Comparison of ENCODE assay signal across 30 cellular contexts in the genomic region with DNA sequence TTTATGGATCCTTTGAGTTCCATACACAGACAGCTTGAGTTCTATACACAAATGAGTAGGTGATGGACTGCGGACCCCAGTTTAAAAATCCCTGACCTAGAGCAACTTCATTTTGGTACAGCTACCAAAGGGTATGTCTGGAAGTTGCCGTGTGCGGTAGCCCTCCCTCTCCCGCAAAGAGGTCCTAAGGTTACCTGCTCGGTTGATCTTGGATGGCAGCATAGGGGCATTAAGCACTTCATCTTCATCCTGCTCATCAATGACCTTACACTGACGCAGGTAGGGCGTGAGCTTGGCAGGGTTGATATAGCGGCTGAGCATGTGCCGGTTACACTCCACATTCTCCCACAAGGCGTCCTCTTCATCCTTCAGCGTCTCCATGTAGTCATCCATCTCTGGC.
A peak's percentile ranks its signal among the peaks of the same experiment; 100 is the strongest.
DNase-seq lines count a peak whose midpoint lies in the region; ATAC-seq and TF ChIP-seq lines count a peak whose summit lies in the region.
"Had no signal": no experiment of that assay in that cellular context is flagged by ENCODE, and none has a peak within 500 bp of the region (broad histone marks: within the 10 kb centered on the region; RNA-seq: fewer than 3 reads in every experiment).

No MANE protein-coding gene starts in this region.

- peaks cover 10% of the 10 kb centered on the region for H3K9me3 Mint-ChIP-seq in activated naive CD4-positive, alpha-beta T cell treated with anti-CD3 and anti-CD28 coated beads for 36 hours
- no peaks in the 10 kb centered on the region for H3K9me3 Mint-ChIP-seq in activated B cell treated with CpG ODN at 0.5 μM for 24 hours
- peaks cover 4% of the 10 kb centered on the region for H3K9me3 Mint-ChIP-seq in memory B cell
- peaks cover 2 to 6% of the 10 kb centered on the region in 2 donors for H3K9me3 Mint-ChIP-seq in stimulated activated naive B cell treated with anti-CD40 and anti-IgM and Interleukin-4, amounts not matched to agents 10 μg/mL and 1 μg/mL and 100 μg/mL, for 72 hours
- H3K9me3 Mint-ChIP-seq in GM23338, result peaks cover 37% of the 10 kb centered on the region

- H3K4me1 Mint-ChIP-seq in activated naive CD4-positive, alpha-beta T cell treated with anti-CD3 and anti-CD28 coated beads for 36 hours (ENCODE audit: low read depth), result peaks cover 47% of the 10 kb centered on the region
- H3K4me1 Mint-ChIP-seq in activated B cell treated with CpG ODN at 0.5 μM for 24 hours (peaks cover 42% of the 10 kb centered on the region), memory B cell (peaks cover 32% of the 10 kb centered on the region), GM23338 (peaks cover 7% of the 10 kb centered on the region; the same call in 1 of the 3 replicates)
- peaks cover 34 to 58% of the 10 kb centered on the region in 2 donors for H3K4me1 Mint-ChIP-seq in stimulated activated naive B cell treated with anti-CD40 and anti-IgM and Interleukin-4, amounts not matched to agents 10 μg/mL and 1 μg/mL and 100 μg/mL, for 72 hours
- H3K4me1 Mint-ChIP-seq: mesothelial cell of epicardium had no signal

- H3K27me3 Mint-ChIP-seq in activated naive CD4-positive, alpha-beta T cell treated with anti-CD3 and anti-CD28 coated beads for 36 hours (ENCODE audit: low read depth), result no peaks in the 10 kb centered on the region
- H3K27me3 Mint-ChIP-seq in activated B cell treated with CpG ODN at 0.5 μM for 24 hours (no peaks in the 10 kb centered on the region), memory B cell (no peaks in the 10 kb centered on the region), GM23338 (ENCODE audit: insufficient read depth, low read depth, poor library complexity) (peaks cover 2% of the 10 kb centered on the region)
- H3K27me3 Mint-ChIP-seq in stimulated activated naive B cell treated with anti-CD40 and anti-IgM and Interleukin-4, amounts not matched to agents 10 μg/mL and 1 μg/mL and 100 μg/mL, for 72 hours, result no peaks in the 10 kb centered on the region

- H3K27ac Mint-ChIP-seq in activated naive CD4-positive, alpha-beta T cell treated with anti-CD3 and anti-CD28 coated beads for 36 hours, result peak overlapping the region; percentile 14
- H3K27ac Mint-ChIP-seq in activated B cell treated with CpG ODN at 0.5 μM for 24 hours (peak overlapping the region; percentile 60), memory B cell (peak overlapping the region; percentile 69), GM23338 (no peak overlapping the region)
- H3K27ac Mint-ChIP-seq in stimulated activated naive B cell treated with anti-CD40 and anti-IgM and Interleukin-4, amounts not matched to agents 10 μg/mL and 1 μg/mL and 100 μg/mL, for 72 hours, result peak overlapping the region; percentile 26
- H3K27ac Mint-ChIP-seq: mesothelial cell of epicardium had no signal

- H3K27ac ChIP-seq in GM23338 (ENCODE audit: low read depth), result no peak overlapping the region
- H3K27ac ChIP-seq: BLaER1, parathyroid adenoma, WERI-Rb-1 had no signal

- H3K79me2 ChIP-seq in GM23338 (replicated peaks; ENCODE audit: insufficient read depth), result no peaks in the 10 kb centered on the region
- H3K79me2 ChIP-seq: parathyroid adenoma had no signal

- no peaks in the 10 kb centered on the region for H3F3A ChIP-seq in GM23338 (replicated peaks; ENCODE audit: low read depth)

- ATAC-seq in activated B cell treated with CpG ODN at 0.5 μM for 24 hours (ENCODE audit: low read depth) (no peak), memory B cell (ENCODE audit: low read depth) (no peak), GM23338 (no peak), esophagus mucosa (no peak)
- ATAC-seq in stimulated activated naive B cell treated with anti-CD40 and anti-IgM and Interleukin-4, amounts not matched to agents 10 μg/mL and 1 μg/mL and 100 μg/mL, for 72 hours (replicated peaks), result no peak
- ATAC-seq: activated naive CD4-positive, alpha-beta T cell treated with anti-CD3 and anti-CD28 coated beads, Interleukin-2, amount 50 U/mL, for 72 hours; left ventricle myocardium superior; Panc1 had no signal

- intact Hi-C loops in activated naive CD4-positive, alpha-beta T cell treated with anti-CD3 and anti-CD28 coated beads for 36 hours (cut with micrococcal nuclease), result no loop called here
- intact Hi-C loops in activated B cell treated with CpG ODN at 0.5 μM for 24 hours (cut with micrococcal nuclease), result no loop called here

- H4K20me1 ChIP-seq in GM23338 (replicated peaks; ENCODE audit: insufficient read depth), result no peaks in the 10 kb centered on the region
- H4K20me1 ChIP-seq: BLaER1 had no signal

- POLR2A ChIA-PET in activated B cell treated with CpG ODN at 0.5 μM for 24 hours (lab: Charles Lee), result interaction anchor here (0.7 kb wide), 1 partner anchor 12 kb away, joined by 3 read pairs; no protein-coding TSS in a partner anchor

- DNase-seq in activated naive CD4-positive, alpha-beta T cell treated with anti-CD3 and anti-CD28 coated beads for 36 hours, result peak; percentile 2
- DNase-seq in activated naive CD4-positive, alpha-beta T cell treated with anti-CD3 and anti-CD28 coated beads, Interleukin-2, amount 50 U/mL, for 16 hours, result no peak
- DNase-seq in activated B cell treated with CpG ODN at 0.5 μM for 24 hours, result no peak
- no peak for DNase-seq in memory B cell (ENCODE audit: low spot score in 2 of 2)
- no peak for DNase-seq in stimulated activated naive B cell treated with anti-CD40 and anti-IgM and Interleukin-4, amounts not matched to agents 10 μg/mL and 1 μg/mL and 100 μg/mL, for 72 hours
- no peak for DNase-seq in GM23338 (ENCODE audit: low spot score)
- no peak for DNase-seq in effector CD8-positive, alpha-beta T cell (lab: John Stamatoyannopoulos, UW)
- DNase-seq: ACHN; activated CD4-positive, alpha-beta T cell treated with anti-CD3 and anti-CD28 coated beads, Interleukin-2, amount 50 U/mL, for 48 hours; caudate nucleus; DMS79 treated with DMSO at 0.1 percent for 48 hours; HCEC 1CT; hypothalamus; KG1; left ventricle myocardium superior; MG63; NCI-H2081; NCI-H2227 treated with DMSO at 0.1 percent for 48 hours; NCI-H526 treated with DMSO at 0.1 percent for 48 hours; stimulated activated CD4-positive, alpha-beta T cell treated with anti-CD3 and anti-CD28 coated beads, Interleukin-2, amount 100 ng/mL, for 24 hours; SW 1271; T-helper 9 cell; WERI-Rb-1 had no signal

- H3K4me1 ChIP-seq in GM23338 (ENCODE audit: insufficient read depth), result peaks cover 5% of the 10 kb centered on the region; the same call in 1 of the 2 replicates
- H3K4me1 ChIP-seq: parathyroid adenoma had no signal

- peaks cover 75% of the 10 kb centered on the region for H3K36me3 Mint-ChIP-seq in activated naive CD4-positive, alpha-beta T cell treated with anti-CD3 and anti-CD28 coated beads for 36 hours (ENCODE audit: low read depth)
- H3K36me3 Mint-ChIP-seq in activated B cell treated with CpG ODN at 0.5 μM for 24 hours (ENCODE audit: low read depth) (peaks cover 86% of the 10 kb centered on the region), memory B cell (peaks cover 59% of the 10 kb centered on the region), GM23338 (ENCODE audit: low read depth) (peaks cover 62% of the 10 kb centered on the region)
- H3K36me3 Mint-ChIP-seq in stimulated activated naive B cell treated with anti-CD40 and anti-IgM and Interleukin-4, amounts not matched to agents 10 μg/mL and 1 μg/mL and 100 μg/mL, for 72 hours, result peaks cover 61 to 88% of the 10 kb centered on the region in 2 donors

- H3K4me2 ChIP-seq in GM23338, result no peak overlapping the region
- H3K4me2 ChIP-seq: BLaER1 had no signal

- CTCF ChIA-PET in activated naive CD4-positive, alpha-beta T cell treated with anti-CD3 and anti-CD28 coated beads for 36 hours (lab: Charles Lee), result interaction anchor here (1.2 kb wide), 1 partner anchor 118 kb away, joined by 4 read pairs; no protein-coding TSS in a partner anchor
- CTCF ChIA-PET in activated B cell treated with CpG ODN at 0.5 μM for 24 hours (lab: Charles Lee), result no interaction called here

- no peaks in the 10 kb centered on the region for H3K27me3 ChIP-seq in GM23338 (ENCODE audit: insufficient read depth)
- H3K27me3 ChIP-seq: BLaER1, MG63 had no signal

- peaks cover 4% of the 10 kb centered on the region; the same call in 1 of the 2 replicates for H3K36me3 ChIP-seq in GM23338 (ENCODE audit: insufficient read depth)
- H3K36me3 ChIP-seq: MG63, WERI-Rb-1 had no signal

- no peak overlapping the region for H3K4me3 ChIP-seq in GM23338
- H3K4me3 ChIP-seq: BLaER1, MG63 had no signal

- H3K4me3 Mint-ChIP-seq in activated naive CD4-positive, alpha-beta T cell treated with anti-CD3 and anti-CD28 coated beads for 36 hours, result no peak overlapping the region
- H3K4me3 Mint-ChIP-seq in activated B cell treated with CpG ODN at 0.5 μM for 24 hours, result no peak overlapping the region
- H3K4me3 Mint-ChIP-seq in memory B cell, result no peak overlapping the region
- no peak overlapping the region for H3K4me3 Mint-ChIP-seq in stimulated activated naive B cell treated with anti-CD40 and anti-IgM and Interleukin-4, amounts not matched to agents 10 μg/mL and 1 μg/mL and 100 μg/mL, for 72 hours
- H3K4me3 Mint-ChIP-seq in GM23338, result no peak overlapping the region
- H3K4me3 Mint-ChIP-seq: dendritic cell treated with granulocyte-macrophage colony-stimulating factor and Interleukin-4, amounts not matched to agents 40 ng/mL and 50 ng/mL, for 4 days; mesothelial cell of epicardium had no signal

- no peak overlapping the region for H2AFZ ChIP-seq in GM23338
- H2AFZ ChIP-seq: parathyroid adenoma had no signal

- 0 out of 2 replicates have a peak, but pooled peaks cover 6% of the 10 kb centered on the region for H3K9me2 ChIP-seq in GM23338 (ENCODE audit: insufficient read depth)

- TF ChIP-seq CTCF in activated B cell treated with CpG ODN at 0.5 μM for 24 hours (IDR thresholded peaks at IDR 0.05), result no peak
- TF ChIP-seq CTCF in GM23338 (conservative IDR thresholded peaks at IDR 0.05; ENCODE audit: low read depth in 2 of 2), result no peak

TF ChIP-seq in GM23338, 12 proteins besides CTCF, POLR2A, EP300 and RAD21 (continues in another document):
- no peak for TF ChIP-seq ZNF114 (CRISPR knock-in tag; IDR thresholded peaks at IDR 0.05)
